ENCODE assay signal across 23 cellular contexts in the genomic region with DNA sequence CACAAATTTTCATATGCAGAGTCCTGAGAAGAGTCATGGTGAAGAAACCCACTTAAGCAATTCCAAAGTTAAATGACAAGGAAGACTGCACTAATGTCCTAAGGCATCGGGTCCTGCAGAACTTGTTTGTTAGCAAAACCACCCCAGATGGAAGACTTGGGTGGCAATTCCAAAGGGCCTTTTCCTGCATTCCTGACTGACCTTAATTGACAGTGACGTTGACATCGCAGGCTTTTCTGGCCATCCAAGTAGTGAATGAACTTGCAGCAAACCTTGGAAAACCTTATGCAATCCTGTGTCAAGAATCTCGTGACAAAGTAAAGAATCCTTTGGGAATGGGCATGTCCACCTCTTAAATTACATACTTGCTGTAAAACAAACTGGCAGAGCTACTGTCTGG.
DNase-seq lines count a peak whose midpoint lies in the region; ATAC-seq and TF ChIP-seq lines count a peak whose summit lies in the region.
"Had no signal": no experiment of that assay in that cellular context is flagged by ENCODE, and none has a peak within 500 bp of the region (broad histone marks: within the 10 kb centered on the region; RNA-seq: fewer than 3 reads in every experiment).

No MANE protein-coding gene starts in this region.

- H4K20me1 ChIP-seq in IMR-90 (ENCODE audit: insufficient read depth, low read length) = no peaks in the 10 kb centered on the region

- TF ChIP-seq POLR2A in IMR-90 (IDR thresholded peaks at IDR 0.05; ENCODE audit: low read depth, low read length) = no peak

- no peak overlapping the region for H3K9ac ChIP-seq in IMR-90 (ENCODE audit: low read depth, low read length)
- no peak overlapping the region for H3K9ac ChIP-seq in adipocyte (ENCODE audit: low read length)

- peak; percentile 9 for DNase-seq in AG08395 (ENCODE audit: low spot score)
- no peak for DNase-seq in IMR-90
- DNase-seq in adipocyte (ENCODE audit: low read depth) = peak; percentile 23
- DNase-seq in kidney tubule cell (ENCODE audit: low spot score) = peak; percentile 88
- DNase-seq in RWPE1 (ENCODE audit: low spot score) = no peak
- no peak for DNase-seq in psoas muscle
- no peak for DNase-seq in stimulated activated CD4-positive, alpha-beta T cell treated with anti-CD3 and anti-CD28 coated beads, Interleukin-2, amount 100 ng/mL, for 24 hours
- DNase-seq: activated CD4-positive, alpha-beta memory T cell treated with anti-CD3 and anti-CD28 coated beads for 36 hours; activated CD4-positive, CD25-positive, alpha-beta regulatory T cell; activated naive CD8-positive, alpha-beta T cell treated with anti-CD3 and anti-CD28 coated beads, Interleukin-2, amount 10 ng/mL, durations not matched to agents 7 days and 5 days; effector memory CD8-positive, alpha-beta T cell; glutamatergic neuron; naive thymus-derived CD4-positive, alpha-beta T cell; NCI-H2107; NCI-H510A; occipital lobe; retina; stimulated activated CD4-positive, alpha-beta T cell treated with anti-CD3 and anti-CD28 coated beads, Interleukin-4, amount 100 ng/mL, for 4 hours; stomach; T-helper 9 cell had no signal

- peak overlapping the region; percentile 70; the same call in 1 of the 2 replicates for H2BK20ac ChIP-seq in IMR-90 (ENCODE audit: low read depth, low read length)

- H3K4me3 ChIP-seq in IMR-90 (ENCODE audit: insufficient read depth, low read depth, low read length) = no peak overlapping the region
- no peak overlapping the region for H3K4me3 ChIP-seq in adipocyte (ENCODE audit: low read length)
- no peak overlapping the region for H3K4me3 ChIP-seq in psoas muscle
- H3K4me3 ChIP-seq: stomach, tibial nerve had no signal

- no peaks in the 10 kb centered on the region for H3K36me3 ChIP-seq in IMR-90 (ENCODE audit: control insufficient read depth, insufficient read depth, low read length)
- no peaks in the 10 kb centered on the region for H3K36me3 ChIP-seq in adipocyte (ENCODE audit: control insufficient read depth, insufficient read depth, low read length, severe bottlenecking)
- H3K36me3 ChIP-seq in psoas muscle (ENCODE audit: insufficient read depth in 1 of 2, low read depth in 1 of 2) = no peaks in the 10 kb centered on the region
- H3K36me3 ChIP-seq: stomach, tibial nerve had no signal

- no peak overlapping the region for H3K4me2 ChIP-seq in IMR-90 (ENCODE audit: low read depth, low read length)

- H3K14ac ChIP-seq in IMR-90 (replicated peaks; ENCODE audit: low read depth, low read length) = 0 out of 2 replicates have a peak overlapping the region, but pooled peaks have one; percentile 15

- no peak overlapping the region for H4K5ac ChIP-seq in IMR-90 (ENCODE audit: low read depth, low read length)

- H3K56ac ChIP-seq in IMR-90 (ENCODE audit: extremely low read depth, insufficient read depth, low read length) = no peak overlapping the region

- H2BK120ac ChIP-seq in IMR-90 (ENCODE audit: low read depth, low read length) = peak overlapping the region; percentile 40

- WGBS in IMR-90 (ENCODE audit: extremely low coverage in 2 of 2, insufficient read length in 1 of 2), 2 experiments = 100% methylated on average over 3 of the region's 4 CpGs; no CpG with 5 or more reads in 1 of the 2 experiments
- WGBS in psoas muscle, 3 donors = 52 to 78% (median 58%) methylated on average over 4 of the region's 4 CpGs

- in situ Hi-C loops in IMR-90 (cut with MboI; ENCODE audit: low sequenced_read_pairs) = no loop called here

- BruUV-seq in IMR-90 (replicated peaks; lab: Mats Ljungman, UMichigan) = no TSS peak

- no peak overlapping the region for H2AK9ac ChIP-seq in IMR-90 (replicated peaks; ENCODE audit: low read depth, low read length, poor library complexity)

- 0 out of 2 replicates have a peak overlapping the region, but pooled peaks have one; percentile 5 for H3K18ac ChIP-seq in IMR-90 (ENCODE audit: low read depth, low read length)

- dilution Hi-C loops in IMR-90 (cut with HindIII; ENCODE audit: low sequenced_read_pairs, unreplicated experiment) = no loop called here

- POLR2A ChIA-PET in IMR-90 (lab: Charles Lee; ENCODE audit: unreplicated experiment) (no interaction called here), RWPE1 (lab: Yijun Ruan, JAX; ENCODE audit: low non-redundant PET) (no interaction called here)

- no peak overlapping the region; a peak in 1 of 4 replicates for H4K8ac ChIP-seq in IMR-90 (ENCODE audit: low read depth in 2 of 2, low read length in 2 of 2)

- CTCF ChIA-PET in IMR-90 (lab: Yijun Ruan, JAX) (no interaction called here), RWPE1 (lab: Yijun Ruan, JAX) (no interaction called here)

- H3K23ac ChIP-seq in IMR-90 (ENCODE audit: low read depth, low read length) = no peak overlapping the region

- TF ChIP-seq RAD21 in IMR-90 (IDR thresholded peaks at IDR 0.05; ENCODE audit: low read length) = no peak

- intact Hi-C loops in IMR-90 (cut with micrococcal nuclease) (no loop called here), psoas muscle (cut with DNase I) (no loop called here)

- H3K4me1 ChIP-seq in IMR-90 (ENCODE audit: control insufficient read depth, insufficient read depth, low read length) = peaks cover 22% of the 10 kb centered on the region
- peaks cover 31% of the 10 kb centered on the region for H3K4me1 ChIP-seq in adipocyte (ENCODE audit: control insufficient read depth, insufficient read depth, low read length)
- peaks cover 4% of the 10 kb centered on the region for H3K4me1 ChIP-seq in psoas muscle

- no peak overlapping the region for H4K91ac ChIP-seq in IMR-90 (ENCODE audit: insufficient read depth, low read depth, low read length)

- no peaks in the 10 kb centered on the region for H3K27me3 ChIP-seq in IMR-90 (ENCODE audit: control insufficient read depth, insufficient read depth, low read length)
- no peaks in the 10 kb centered on the region for H3K27me3 ChIP-seq in adipocyte (replicated peaks; ENCODE audit: control insufficient read depth, insufficient read depth, low read length)
- peaks cover 0 to 4% (median 0%) of the 10 kb centered on the region in 3 donors for H3K27me3 ChIP-seq in psoas muscle (ENCODE audit: insufficient read depth in 3 of 3, low read length in 2 of 3)
- H3K27me3 ChIP-seq: stomach, tibial nerve had no signal

- H2BK15ac ChIP-seq in IMR-90 (ENCODE audit: low read depth, low read length) = peak overlapping the region; percentile 29; the same call in 1 of the 3 replicates

- no peaks in the 10 kb centered on the region for H3K9me3 ChIP-seq in IMR-90 (ENCODE audit: control insufficient read depth, insufficient read depth, low read length)
- no peaks in the 10 kb centered on the region for H3K9me3 ChIP-seq in adipocyte (ENCODE audit: control insufficient read depth, low read length)
- H3K9me3 ChIP-seq in psoas muscle = no peaks in the 10 kb centered on the region
- H3K9me3 ChIP-seq: stomach, tibial nerve had no signal

- H2AK5ac ChIP-seq in IMR-90 (ENCODE audit: low read depth, low read length) = peak overlapping the region; percentile 45; the same call in 1 of the 2 replicates

- ATAC-seq in IMR-90 (ENCODE audit: low read depth) (no peak), GM21367 (IDR thresholded peaks at IDR 0.05; ENCODE audit: unreplicated experiment) (no peak), psoas muscle (no peak)
- ATAC-seq: effector memory CD8-positive, alpha-beta T cell; naive thymus-derived CD4-positive, alpha-beta T cell had no signal

- H3K9me1 ChIP-seq in IMR-90 (ENCODE audit: insufficient read depth, low read length) = peaks cover 12% of the 10 kb centered on the region

- no peak overlapping the region for H2AFZ ChIP-seq in IMR-90 (replicated peaks; ENCODE audit: low read length, poor library complexity)

- TF ChIP-seq CTCF in IMR-90 (conservative IDR thresholded peaks at IDR 0.05; ENCODE audit: low read depth, low read length) = no peak
- no peak for TF ChIP-seq CTCF in RWPE1 (conservative IDR thresholded peaks at IDR 0.05; ENCODE audit: low read depth)
- no peak for TF ChIP-seq CTCF in psoas muscle (IDR thresholded peaks at IDR 0.05)

- no peaks in the 10 kb centered on the region; a peak in 1 of 4 replicates for H3K79me1 ChIP-seq in IMR-90 (ENCODE audit: low read depth in 1 of 2, low read length in 2 of 2)

- H3K27ac ChIP-seq in IMR-90 (ENCODE audit: insufficient read depth, low read length) (no peak overlapping the region), RWPE1 (no peak overlapping the region), psoas muscle (no peak overlapping the region)
- H3K27ac ChIP-seq: C4-2B, stomach, tibial nerve had no signal

- peak overlapping the region; percentile 53; the same call in 1 of the 2 replicates for H3K4ac ChIP-seq in IMR-90 (ENCODE audit: low read depth, low read length)

- H2BK5ac ChIP-seq in IMR-90 (ENCODE audit: low read depth, low read length, poor library complexity, severe bottlenecking) = no peak overlapping the region

TF ChIP-seq in IMR-90, 13 proteins besides CTCF, POLR2A, EP300 and RAD21:
- TF ChIP-seq NFE2L2 (IDR thresholded peaks at IDR 0.05; ENCODE audit: low read depth, low read length) (no peak), RCOR1 (IDR thresholded peaks at IDR 0.05; ENCODE audit: insufficient replicate concordance, low read length) (no peak), CEBPB (IDR thresholded peaks at IDR 0.05; ENCODE audit: low read depth, low read length) (no peak), RFX5 (IDR thresholded peaks at IDR 0.05; ENCODE audit: low read depth, low read length) (no peak), SMC3 (IDR thresholded peaks at IDR 0.05; ENCODE audit: low read depth, low read length) (no peak), BHLHE40 (IDR thresholded peaks at IDR 0.05; ENCODE audit: low read depth, low read length) (no peak)
- TF ChIP-seq, protein P1, sequence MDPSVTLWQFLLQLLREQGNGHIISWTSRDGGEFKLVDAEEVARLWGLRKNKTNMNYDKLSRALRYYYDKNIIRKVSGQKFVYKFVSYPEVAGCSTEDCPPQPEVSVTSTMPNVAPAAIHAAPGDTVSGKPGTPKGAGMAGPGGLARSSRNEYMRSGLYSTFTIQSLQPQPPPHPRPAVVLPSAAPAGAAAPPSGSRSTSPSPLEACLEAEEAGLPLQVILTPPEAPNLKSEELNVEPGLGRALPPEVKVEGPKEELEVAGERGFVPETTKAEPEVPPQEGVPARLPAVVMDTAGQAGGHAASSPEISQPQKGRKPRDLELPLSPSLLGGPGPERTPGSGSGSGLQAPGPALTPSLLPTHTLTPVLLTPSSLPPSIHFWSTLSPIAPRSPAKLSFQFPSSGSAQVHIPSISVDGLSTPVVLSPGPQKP (IDR thresholded peaks at IDR 0.05; ENCODE audit: borderline replicate concordance, low read depth, low read length) = no peak
- TF ChIP-seq, protein P2, sequence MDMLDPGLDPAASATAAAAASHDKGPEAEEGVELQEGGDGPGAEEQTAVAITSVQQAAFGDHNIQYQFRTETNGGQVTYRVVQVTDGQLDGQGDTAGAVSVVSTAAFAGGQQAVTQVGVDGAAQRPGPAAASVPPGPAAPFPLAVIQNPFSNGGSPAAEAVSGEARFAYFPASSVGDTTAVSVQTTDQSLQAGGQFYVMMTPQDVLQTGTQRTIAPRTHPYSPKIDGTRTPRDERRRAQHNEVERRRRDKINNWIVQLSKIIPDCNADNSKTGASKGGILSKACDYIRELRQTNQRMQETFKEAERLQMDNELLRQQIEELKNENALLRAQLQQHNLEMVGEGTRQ (IDR thresholded peaks at IDR 0.05; ENCODE audit: low read depth, low read length) = no peak

Comparison
In these comparisons a context has a peak if more than half of its experiments do, and no peak if none do; other contexts are left out.
1. DNase-seq: peak in AG08395 (single experiment), adipocyte (single experiment) and kidney tubule cell (single experiment); none in IMR-90 (single experiment), RWPE1 (single experiment), psoas muscle (0 of 2) and stimulated activated CD4-positive, alpha-beta T cell treated with anti-CD3 and anti-CD28 coated beads, Interleukin-2, amount 100 ng/mL, for 24 hours (0 of 2).